23 cellular contexts compared by ENCODE assay signal in genomic region chr6:127920804-127921203, GRCh38. TPM values are rescaled to one million over a fixed set of nuclear protein-coding genes. Genes with fewer than 3 reads are reported as not detected.
DNase-seq lines count a peak whose midpoint lies in the region; ATAC-seq and TF ChIP-seq lines count a peak whose summit lies in the region.
"Had no signal": no experiment of that assay in that cellular context is flagged by ENCODE, and none has a peak within 500 bp of the region (broad histone marks: within the 10 kb centered on the region; RNA-seq: fewer than 3 reads in every experiment).

No MANE protein-coding gene starts in this region.

- no peaks in the 10 kb centered on the region for H3K27me3 Mint-ChIP-seq in activated CD4-positive, alpha-beta T cell treated with anti-CD3 and anti-CD28 coated beads, Interleukin-2, amount 10 ng/mL, durations not matched to agents 24 days and 14 days
- no peaks in the 10 kb centered on the region for H3K27me3 Mint-ChIP-seq in T-cell
- no peaks in the 10 kb centered on the region for H3K27me3 Mint-ChIP-seq in naive thymus-derived CD8-positive, alpha-beta T cell

- no peak for TF ChIP-seq CTCF in ovary (IDR thresholded peaks at IDR 0.05)

- H3K36me3 Mint-ChIP-seq in activated CD4-positive, alpha-beta T cell treated with anti-CD3 and anti-CD28 coated beads, Interleukin-2, amount 10 ng/mL, durations not matched to agents 24 days and 14 days (ENCODE audit: low read depth), result peaks cover 10% of the 10 kb centered on the region
- H3K36me3 Mint-ChIP-seq in T-cell, result no peaks in the 10 kb centered on the region
- peaks cover 0 to 15% (median 10%) of the 10 kb centered on the region in 3 donors for H3K36me3 Mint-ChIP-seq in naive thymus-derived CD8-positive, alpha-beta T cell
- H3K36me3 Mint-ChIP-seq: CD14-positive monocyte had no signal

- H3K27ac ChIP-seq in ovary, result no peak overlapping the region
- H3K27ac ChIP-seq: 22Rv1, GM23248, PC-9, RWPE1 had no signal

- intact Hi-C loops in activated CD4-positive, alpha-beta T cell treated with anti-CD3 and anti-CD28 coated beads, Interleukin-2, amount 10 ng/mL, durations not matched to agents 24 days and 14 days (cut with micrococcal nuclease), result no loop called here
- intact Hi-C loops in ovary (cut with DNase I), result no loop called here

- no peaks in the 10 kb centered on the region for H3K36me3 ChIP-seq in ovary

- no peak for TF ChIP-seq EP300 in ovary (IDR thresholded peaks at IDR 0.05)

- no peaks in the 10 kb centered on the region for H3K27me3 ChIP-seq in ovary

- ATAC-seq in T-cell (replicated peaks in 1 of 4) (no peak), GM19397 (IDR thresholded peaks at IDR 0.05; ENCODE audit: unreplicated experiment) (no peak)
- ATAC-seq in naive thymus-derived CD8-positive, alpha-beta T cell, result no peak

- 61 to 69% (median 66%) methylated on average over 3 of the region's 3 CpGs for WGBS in ovary, 3 donors

- POLR2A ChIA-PET in T-cell (lab: Charles Lee), result interaction anchor here in 1 of 2 donors (0.7 kb wide), 1 partner anchor 22 kb away, joined by 4 read pairs; no protein-coding TSS in a partner anchor
- POLR2A ChIA-PET in naive thymus-derived CD8-positive, alpha-beta T cell (lab: Charles Lee), result interaction anchor here (0.9 to 1.1 kb wide), 3 partner anchors 13 to 47 kb away, joined by 3 to 4 read pairs (median 3); no protein-coding TSS in a partner anchor

- no peak overlapping the region for H3K4me3 ChIP-seq in ovary
- H3K4me3 ChIP-seq: GM23248, PC-9 had no signal

- no peaks in the 10 kb centered on the region for H3K4me1 ChIP-seq in ovary (ENCODE audit: insufficient read depth)
- H3K4me1 ChIP-seq: Caco-2 had no signal

- DNase-seq in activated CD4-positive, alpha-beta T cell treated with anti-CD3 and anti-CD28 coated beads, Interleukin-2, amount 10 ng/mL, durations not matched to agents 24 days and 14 days, result peak; percentile 50
- no peak for DNase-seq in activated CD4-positive, alpha-beta T cell treated with anti-CD3 and anti-CD28 coated beads for 48 hours
- DNase-seq in T-cell, result no peak
- DNase-seq in fibroblast of peridontal ligament (ENCODE audit: extremely low read depth), result peak; percentile 10
- no peak for DNase-seq in naive thymus-derived CD8-positive, alpha-beta T cell
- DNase-seq in NCI-H2227 treated with DMSO at 0.1 percent for 48 hours (lab: John Stamatoyannopoulos, UW), result no peak
- no peak for DNase-seq in ovary
- DNase-seq: AML-193, Caco-2, GF-D8, GM23248, HCEC 1CT, NCI-H1105 treated with DMSO at 0.1 percent for 48 hours, NCI-H1694, NCI-H510A treated with DMSO at 0.1 percent for 48 hours, NCI-H82, PC-9, SIG-M5 had no signal

- TF ChIP-seq POLR2A in ovary (IDR thresholded peaks at IDR 0.05), result no peak

- CTCF ChIA-PET in T-cell (lab: Charles Lee), result interaction anchor here in 1 of 2 donors (0.8 kb wide), 1 partner anchor 58 kb away, joined by 3 read pairs; no protein-coding TSS in a partner anchor

- no peak overlapping the region for H3K4me3 Mint-ChIP-seq in activated CD4-positive, alpha-beta T cell treated with anti-CD3 and anti-CD28 coated beads, Interleukin-2, amount 10 ng/mL, durations not matched to agents 24 days and 14 days
- peak overlapping the region in 1 of 3 donors; percentile 65 for H3K4me3 Mint-ChIP-seq in T-cell
- peak overlapping the region in 8 of 10 donors; percentile 11 to 98 (median 80) for H3K4me3 Mint-ChIP-seq in naive thymus-derived CD8-positive, alpha-beta T cell
- H3K4me3 Mint-ChIP-seq: CD14-positive monocyte had no signal

- no peak overlapping the region for H3K27ac Mint-ChIP-seq in activated CD4-positive, alpha-beta T cell treated with anti-CD3 and anti-CD28 coated beads, Interleukin-2, amount 10 ng/mL, durations not matched to agents 24 days and 14 days
- H3K27ac Mint-ChIP-seq in T-cell, result peak overlapping the region; percentile 97 to 98
- H3K27ac Mint-ChIP-seq in naive thymus-derived CD8-positive, alpha-beta T cell, result peak overlapping the region in 9 of 10 donors; percentile 48 to 98 (median 83)
- H3K27ac Mint-ChIP-seq: CD14-positive monocyte had no signal

- H3K9me3 Mint-ChIP-seq in activated CD4-positive, alpha-beta T cell treated with anti-CD3 and anti-CD28 coated beads, Interleukin-2, amount 10 ng/mL, durations not matched to agents 24 days and 14 days, result peaks cover 20% of the 10 kb centered on the region
- H3K9me3 Mint-ChIP-seq in T-cell, result peaks cover 1 to 17% (median 3%) of the 10 kb centered on the region in 3 donors
- peaks cover 0 to 11% (median 10%) of the 10 kb centered on the region in 9 donors for H3K9me3 Mint-ChIP-seq in naive thymus-derived CD8-positive, alpha-beta T cell

- H3K4me1 Mint-ChIP-seq in activated CD4-positive, alpha-beta T cell treated with anti-CD3 and anti-CD28 coated beads, Interleukin-2, amount 10 ng/mL, durations not matched to agents 24 days and 14 days, result peaks cover 68% of the 10 kb centered on the region
- H3K4me1 Mint-ChIP-seq in T-cell, result peaks cover 77 to 94% (median 90%) of the 10 kb centered on the region in 3 donors
- peaks cover 43 to 90% (median 76%) of the 10 kb centered on the region in 4 donors for H3K4me1 Mint-ChIP-seq in naive thymus-derived CD8-positive, alpha-beta T cell
- H3K4me1 Mint-ChIP-seq: CD14-positive monocyte had no signal

- no peaks in the 10 kb centered on the region for H3K9me3 ChIP-seq in ovary
- H3K9me3 ChIP-seq: Caco-2 had no signal

RNA-seq across cellular contexts. Expression of gene THEMIS, which starts 19.9 kb away (rescaled TPM):
- 14.3 and 15.3 TPM in 2 replicates for total RNA-seq in activated CD4-positive, alpha-beta T cell treated with anti-CD3 and anti-CD28 coated beads, Interleukin-2, amount 10 ng/mL, durations not matched to agents 24 days and 14 days
- total RNA-seq in T-cell, result 10 to 100 TPM; 55.5 to 93.3 (median 69.4) TPM
- total RNA-seq in naive thymus-derived CD8-positive, alpha-beta T cell, result 100 to 1,000 TPM; 128 TPM
- 100 to 1,000 TPM; 168 to 212 (median 183) TPM for polyA plus RNA-seq in naive thymus-derived CD8-positive, alpha-beta T cell
- under 1 TPM in 6 of 7 donors, not detected in 1; 0.05 to 0.72 (median 0.40) TPM for total RNA-seq in ovary
- polyA plus RNA-seq in ovary, result under 1 TPM; 0.08 to 0.87 TPM
- total RNA-seq: Caco-2, LHCN-M2, PC-9 had no signal

Comparison
In these comparisons a context has a peak if more than half of its experiments do, and no peak if none do; other contexts are left out.
1. DNase-seq: peak in activated CD4-positive, alpha-beta T cell treated with anti-CD3 and anti-CD28 coated beads, Interleukin-2, amount 10 ng/mL, durations not matched to agents 24 days and 14 days (single experiment) and fibroblast of peridontal ligament (single experiment); none in activated CD4-positive, alpha-beta T cell treated with anti-CD3 and anti-CD28 coated beads for 48 hours (single experiment), T-cell (0 of 34), naive thymus-derived CD8-positive, alpha-beta T cell (0 of 10), NCI-H2227 treated with DMSO at 0.1 percent for 48 hours (single experiment) and ovary (0 of 5).